In genomic region chr20:40986774-40987173, GRCh38 we compare ENCODE assay signal across 15 cellular contexts. TPM values are rescaled to one million over a fixed set of nuclear protein-coding genes. Genes with fewer than 3 reads are reported as not detected.
DNase-seq lines count a peak whose midpoint lies in the region; ATAC-seq, FAIRE-seq and TF ChIP-seq lines count a peak whose summit lies in the region.
"Had no signal": no experiment of that assay in that cellular context is flagged by ENCODE, and none has a peak within 500 bp of the region (broad histone marks: within the 10 kb centered on the region; RNA-seq: fewer than 3 reads in every experiment).

No MANE protein-coding gene starts in this region.

- no peak for FAIRE-seq in pancreas (lab: Jason Lieb, UNC)

- H3K79me2 ChIP-seq in smooth muscle cell (ENCODE audit: low read depth) = no peaks in the 10 kb centered on the region

- peaks cover 34% of the 10 kb centered on the region for H3K4me1 Mint-ChIP-seq in stimulated activated naive CD8-positive, alpha-beta T cell treated with anti-CD3 and anti-CD28 coated beads, Interleukin-15, amount 100 ng/mL, for 72 hours
- H3K4me1 Mint-ChIP-seq in activated T-helper 17 cell treated with anti-CD3 and anti-CD28 coated beads, Interleukin-2, amount 50 U/mL, for 72 hours = peaks cover 20% of the 10 kb centered on the region

- H4K20me1 ChIP-seq in smooth muscle cell (ENCODE audit: low read depth) = no peaks in the 10 kb centered on the region

- no peak overlapping the region for H3K4me3 Mint-ChIP-seq in stimulated activated naive CD8-positive, alpha-beta T cell treated with anti-CD3 and anti-CD28 coated beads, Interleukin-15, amount 100 ng/mL, for 72 hours
- no peak overlapping the region for H3K4me3 Mint-ChIP-seq in activated T-helper 17 cell treated with anti-CD3 and anti-CD28 coated beads, Interleukin-2, amount 50 U/mL, for 72 hours
- H3K4me3 Mint-ChIP-seq: activated CD4-positive, alpha-beta T cell treated with anti-CD3 and anti-CD28 coated beads, Interleukin-2, amount 10 ng/mL, durations not matched to agents 24 days and 14 days; neural progenitor cell had no signal

- H3K27ac ChIP-seq in smooth muscle cell (ENCODE audit: low read depth) = no peak overlapping the region
- H3K27ac ChIP-seq in pancreas = no peak overlapping the region
- H3K27ac ChIP-seq: body of pancreas, esophagus squamous epithelium, GM23248, neural progenitor cell had no signal

- WGBS in smooth muscle cell (ENCODE audit: low lambda C conversion rate) = 89% methylated on average over 2 of the region's 2 CpGs
- 79 to 85% methylated on average over 2 of the region's 2 CpGs for WGBS in pancreas, 2 donors

- no peak overlapping the region for H3K4me3 ChIP-seq in Jurkat, Clone E6-1 (ENCODE audit: low read length)
- no peak overlapping the region for H3K4me3 ChIP-seq in smooth muscle cell
- H3K4me3 ChIP-seq in pancreas = no peak overlapping the region
- H3K4me3 ChIP-seq: body of pancreas, esophagus squamous epithelium, GM23248, neural progenitor cell had no signal

- no peaks in the 10 kb centered on the region for H3F3A ChIP-seq in smooth muscle cell (ENCODE audit: low read depth)

- H3K36me3 ChIP-seq in smooth muscle cell (ENCODE audit: low read depth) (no peaks in the 10 kb centered on the region), pancreas (no peaks in the 10 kb centered on the region)
- H3K36me3 ChIP-seq: esophagus squamous epithelium, neural progenitor cell had no signal

- TF ChIP-seq CTCF in smooth muscle cell (IDR thresholded peaks at IDR 0.05; ENCODE audit: borderline replicate concordance, insufficient read depth, poor library complexity, severe bottlenecking) = no peak
- no peak for TF ChIP-seq CTCF in pancreas (IDR thresholded peaks at IDR 0.05)

- H3K36me3 Mint-ChIP-seq in activated T-helper 17 cell treated with anti-CD3 and anti-CD28 coated beads, Interleukin-2, amount 50 U/mL, for 72 hours (ENCODE audit: low read depth) = no peaks in the 10 kb centered on the region
- H3K36me3 Mint-ChIP-seq: neural progenitor cell had no signal

- no peak for DNase-seq in stimulated activated naive CD8-positive, alpha-beta T cell treated with anti-CD3 and anti-CD28 coated beads, Interleukin-15, amount 100 ng/mL, for 72 hours
- DNase-seq in stimulated activated naive CD8-positive, alpha-beta T cell treated with anti-CD3 and anti-CD28 coated beads, Interleukin-15, Interleukin-2, amounts not matched to agents 100 U/mL and 50 U/mL, for 24 hours = no peak
- DNase-seq in Jurkat, Clone E6-1 (ENCODE audit: low read depth, low spot score) = peak; percentile 73
- DNase-seq in smooth muscle cell (lab: John Stamatoyannopoulos, UW; ENCODE audit: unreplicated experiment) = no peak
- no peak for DNase-seq in retina
- DNase-seq in pancreas = no peak
- DNase-seq: activated CD4-positive, alpha-beta T cell treated with anti-CD3 and anti-CD28 coated beads, Interleukin-2, amount 10 ng/mL, durations not matched to agents 24 days and 14 days; body of pancreas; dermis blood vessel endothelial cell; esophagus squamous epithelium; GM23248; MV-4-11 had no signal

- no peaks in the 10 kb centered on the region for H3K9me3 Mint-ChIP-seq in stimulated activated naive CD8-positive, alpha-beta T cell treated with anti-CD3 and anti-CD28 coated beads, Interleukin-15, amount 100 ng/mL, for 72 hours
- H3K9me3 Mint-ChIP-seq in activated T-helper 17 cell treated with anti-CD3 and anti-CD28 coated beads, Interleukin-2, amount 50 U/mL, for 72 hours = no peaks in the 10 kb centered on the region
- H3K9me3 Mint-ChIP-seq: activated CD4-positive, alpha-beta T cell treated with anti-CD3 and anti-CD28 coated beads, Interleukin-2, amount 10 ng/mL, durations not matched to agents 24 days and 14 days; neural progenitor cell had no signal

- peak; percentile 81 for ATAC-seq in stimulated activated naive CD8-positive, alpha-beta T cell treated with anti-CD3 and anti-CD28 coated beads, Interleukin-15, amount 100 ng/mL, for 72 hours
- ATAC-seq in stimulated activated naive CD8-positive, alpha-beta T cell treated with anti-CD3 and anti-CD28 coated beads, Interleukin-15, Interleukin-2, amounts not matched to agents 100 U/mL and 50 U/mL, for 24 hours = no peak
- ATAC-seq in activated T-helper 17 cell treated with anti-CD3 and anti-CD28 coated beads, Interleukin-2, amount 50 U/mL, for 72 hours (replicated peaks) = peak; percentile 43
- no peak for ATAC-seq in pancreas
- ATAC-seq: body of pancreas, Right ventricle myocardium inferior had no signal

- H2AFZ ChIP-seq in smooth muscle cell (ENCODE audit: low read depth) = no peak overlapping the region
- H2AFZ ChIP-seq: GM23248, neural progenitor cell had no signal

- intact Hi-C loops in pancreas (cut with DNase I) = no loop called here

- H3K4me2 ChIP-seq in smooth muscle cell = no peak overlapping the region
- H3K4me2 ChIP-seq: neural progenitor cell had no signal

- H3K9me3 ChIP-seq in smooth muscle cell (replicated peaks; ENCODE audit: low read depth) (no peaks in the 10 kb centered on the region), pancreas (no peaks in the 10 kb centered on the region)
- H3K9me3 ChIP-seq: body of pancreas, esophagus squamous epithelium had no signal

- peaks cover 19% of the 10 kb centered on the region for H3K27me3 Mint-ChIP-seq in stimulated activated naive CD8-positive, alpha-beta T cell treated with anti-CD3 and anti-CD28 coated beads, Interleukin-15, amount 100 ng/mL, for 72 hours
- no peaks in the 10 kb centered on the region for H3K27me3 Mint-ChIP-seq in activated T-helper 17 cell treated with anti-CD3 and anti-CD28 coated beads, Interleukin-2, amount 50 U/mL, for 72 hours
- H3K27me3 Mint-ChIP-seq: activated CD4-positive, alpha-beta T cell treated with anti-CD3 and anti-CD28 coated beads, Interleukin-2, amount 10 ng/mL, durations not matched to agents 24 days and 14 days had no signal

- H3K9ac ChIP-seq in smooth muscle cell (ENCODE audit: low read depth) = no peak overlapping the region
- H3K9ac ChIP-seq: GM23248, neural progenitor cell had no signal

- H3K4me1 ChIP-seq in smooth muscle cell (ENCODE audit: low read depth) (no peaks in the 10 kb centered on the region), pancreas (no peaks in the 10 kb centered on the region)
- H3K4me1 ChIP-seq: neural progenitor cell had no signal

- H3K27ac Mint-ChIP-seq in stimulated activated naive CD8-positive, alpha-beta T cell treated with anti-CD3 and anti-CD28 coated beads, Interleukin-15, amount 100 ng/mL, for 72 hours = peak overlapping the region in 1 of 2 donors; percentile 53
- H3K27ac Mint-ChIP-seq in activated T-helper 17 cell treated with anti-CD3 and anti-CD28 coated beads, Interleukin-2, amount 50 U/mL, for 72 hours = no peak overlapping the region
- H3K27ac Mint-ChIP-seq: activated CD4-positive, alpha-beta T cell treated with anti-CD3 and anti-CD28 coated beads, Interleukin-2, amount 10 ng/mL, durations not matched to agents 24 days and 14 days; neural progenitor cell had no signal

- H3K27me3 ChIP-seq in smooth muscle cell (ENCODE audit: low read depth) (no peaks in the 10 kb centered on the region), pancreas (no peaks in the 10 kb centered on the region)
- H3K27me3 ChIP-seq: body of pancreas, esophagus squamous epithelium, neural progenitor cell had no signal

RNA-seq across cellular contexts. Expression of gene TOP1, which starts 41.8 kb away (rescaled TPM):
- polyA plus RNA-seq in Jurkat, Clone E6-1 (2012; ENCODE audit: insufficient read depth, insufficient read length) = 93.2 TPM
- 10 to 100 TPM; 62.4 to 82.8 TPM for total RNA-seq in activated T-helper 17 cell treated with anti-CD3 and anti-CD28 coated beads, Interleukin-2, amount 50 U/mL, for 72 hours
- total RNA-seq in smooth muscle cell (28.6 and 28.9 TPM in 2 replicates), pancreas (10 to 100 TPM in 5 of 6 donors, 1 to 10 TPM in 1; 9.6 to 25.6 (median 17.0) TPM)
- polyA plus RNA-seq in smooth muscle cell (17.0 and 23.6 TPM in 2 replicates), pancreas (10 to 100 TPM in 1 of 2 donors, 1 to 10 TPM in 1; 10.0 to 16.2 TPM)

Comparison
In these comparisons a context has a peak if more than half of its experiments do, and no peak if none do; other contexts are left out.
1. ATAC-seq: peak in stimulated activated naive CD8-positive, alpha-beta T cell treated with anti-CD3 and anti-CD28 coated beads, Interleukin-15, amount 100 ng/mL, for 72 hours (single experiment) and activated T-helper 17 cell treated with anti-CD3 and anti-CD28 coated beads, Interleukin-2, amount 50 U/mL, for 72 hours (single experiment); none in stimulated activated naive CD8-positive, alpha-beta T cell treated with anti-CD3 and anti-CD28 coated beads, Interleukin-15, Interleukin-2, amounts not matched to agents 100 U/mL and 50 U/mL, for 24 hours (single experiment) and pancreas (0 of 4).